In the genomic region with DNA sequence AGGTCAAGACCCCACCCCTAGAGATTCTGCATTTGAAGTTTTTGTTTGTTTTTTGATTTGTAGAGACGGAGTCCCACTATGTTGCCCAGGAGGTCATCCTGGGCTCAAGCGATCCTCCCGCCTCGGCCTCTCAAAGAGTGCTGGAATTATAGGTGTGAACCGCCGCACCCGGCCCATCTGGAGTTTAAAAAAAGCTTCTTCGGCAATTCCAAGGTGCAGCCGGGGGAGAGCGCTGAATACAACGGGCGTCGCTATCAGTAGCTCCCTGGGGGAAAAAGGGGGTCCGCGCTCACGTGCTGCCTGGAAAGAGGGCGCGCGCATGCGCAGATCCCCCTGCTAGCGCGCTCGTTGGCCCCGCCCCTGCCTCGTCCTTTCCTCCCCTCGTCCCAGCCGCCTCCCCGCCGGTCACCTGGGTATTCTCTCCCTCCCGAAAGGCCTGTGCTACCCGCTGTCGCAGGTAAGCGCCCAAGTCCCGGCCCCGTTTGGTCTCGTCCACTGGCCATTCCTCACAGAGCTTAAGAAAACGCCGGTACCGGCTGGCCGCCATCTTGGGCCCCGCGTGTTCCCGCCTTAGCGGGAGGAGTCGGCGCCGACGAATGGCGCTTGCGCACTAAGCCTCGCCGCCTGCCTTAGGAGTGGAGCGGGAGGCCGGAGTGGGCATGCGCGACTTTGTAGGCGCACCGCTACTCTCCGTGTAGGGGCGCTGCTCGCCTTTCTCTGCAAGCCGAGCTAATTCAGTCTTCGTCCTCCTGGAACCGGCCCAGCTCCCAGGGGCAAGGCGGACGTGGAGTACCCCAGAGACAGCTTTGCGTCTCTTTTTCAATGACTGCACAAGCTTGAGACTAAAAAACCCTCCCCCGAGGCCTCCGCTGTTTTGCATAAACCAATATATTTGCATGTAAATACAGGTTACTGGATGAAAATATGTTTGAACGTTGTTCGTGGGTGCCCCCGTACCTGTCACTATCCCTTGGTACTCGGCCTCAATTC, we compare ENCODE assay signal across 9 cellular contexts. TPM values are rescaled to one million over a fixed set of nuclear protein-coding genes. Genes with fewer than 3 reads are reported as not detected.
DNase-seq lines count a peak whose midpoint lies in the region; ATAC-seq, FAIRE-seq and TF ChIP-seq lines count a peak whose summit lies in the region.
"Had no signal": no experiment of that assay in that cellular context is flagged by ENCODE, and none has a peak within 500 bp of the region (broad histone marks: within the 10 kb centered on the region; RNA-seq: fewer than 3 reads in every experiment).

A gene (minus strand): TSS at position 561 of the 990 bp plus-strand sequence. CDS start 14 bp downstream, at position 547.

- H2AFZ ChIP-seq in keratinocyte (ENCODE audit: control insufficient read depth, low read length) = peak within 1 kb of the TSS; percentile 97

- peaks cover 16% of the 10 kb centered on the region for H3K79me2 ChIP-seq in keratinocyte (ENCODE audit: control insufficient read depth, insufficient read depth, low read length)

- H3K9me1 ChIP-seq in keratinocyte (ENCODE audit: control insufficient read depth, extremely low read depth, insufficient read depth, low read length) = peaks cover 2% of the 10 kb centered on the region

- peak; percentile 9 for FAIRE-seq in keratinocyte (lab: Jason Lieb, UNC)
- FAIRE-seq: islet of Langerhans had no signal

- no peaks in the 10 kb centered on the region for H4K20me1 ChIP-seq in keratinocyte (ENCODE audit: control insufficient read depth, extremely low read depth, insufficient read depth, low read length)

- H3K27me3 ChIP-seq in keratinocyte (ENCODE audit: control insufficient read depth, extremely low read depth, insufficient read depth, low read length) = no peaks in the 10 kb centered on the region

- H3K4me2 ChIP-seq in keratinocyte (ENCODE audit: control insufficient read depth, extremely low read depth, insufficient read depth, low read depth, low read length) = peak within 1 kb of the TSS; percentile 100

- H3K9ac ChIP-seq in keratinocyte (ENCODE audit: control insufficient read depth, extremely low read depth, insufficient read depth, low read length) = peak within 1 kb of the TSS; percentile 98

- TF ChIP-seq CTCF in AG10803 (conservative IDR thresholded peaks at IDR 0.05; ENCODE audit: low read length) (peak; percentile 63), keratinocyte (optimal IDR thresholded peaks at IDR 0.05 in 1 of 3, IDR thresholded peaks at IDR 0.05 in 1 of 3, conservative IDR thresholded peaks at IDR 0.05 in 1 of 3; ENCODE audit: extremely low read depth in 1 of 3, insufficient read depth in 2 of 3, low read length in 3 of 3) (peak; percentile 75 to 97 (median 83))

- dilution Hi-C loops in keratinocyte (cut with MboI; ENCODE audit: extremely low pct_ligation_motif_present, low sequenced_read_pairs) = no loop called here

- H3K27ac ChIP-seq in keratinocyte (ENCODE audit: control insufficient read depth, insufficient read depth, low read length) = peak within 1 kb of the TSS; percentile 95

- peak within 1 kb of the TSS; percentile 96 for H3K4me3 ChIP-seq in AG10803 (ENCODE audit: low read length)
- H3K4me3 ChIP-seq in keratinocyte (ENCODE audit: control insufficient read depth in 2 of 3, extremely low read depth in 1 of 3, insufficient read depth in 2 of 3, low read depth in 1 of 3, low read length in 3 of 3) = peak within 1 kb of the TSS; percentile 78 to 93 (median 87)

- ATAC-seq in GM19035 (IDR thresholded peaks at IDR 0.05; ENCODE audit: unreplicated experiment) = peak; percentile 92
- ATAC-seq in HG03354 (IDR thresholded peaks at IDR 0.05; ENCODE audit: poor library complexity, severe bottlenecking, unreplicated experiment) = peak; percentile 90
- ATAC-seq in activated CD4-positive, CD25-positive, alpha-beta regulatory T cell treated with anti-CD3 and anti-CD28 coated beads, Interleukin-2, amount 50 U/mL, for 24 hours = peak; percentile 90 to 92

- H3K9me3 ChIP-seq in keratinocyte (ENCODE audit: control insufficient read depth, low read depth, low read length) = no peaks in the 10 kb centered on the region

- H3K4me1 ChIP-seq in keratinocyte (ENCODE audit: control insufficient read depth, extremely low read depth, insufficient read depth, low read length) = peaks cover 32% of the 10 kb centered on the region

- H3K36me3 ChIP-seq in keratinocyte (ENCODE audit: control insufficient read depth in 2 of 2, extremely low read depth in 1 of 2, insufficient read depth in 2 of 2, low read length in 2 of 2) = peaks cover 11 to 34% of the 10 kb centered on the region in 2 experiments

- peak; percentile 93 for DNase-seq in AG10803 (ENCODE audit: low read depth)
- peak; percentile 94 for DNase-seq in NCI-H446 treated with DMSO at 0.1 percent for 48 hours (lab: John Stamatoyannopoulos, UW)
- DNase-seq in cerebellar cortex (ENCODE audit: low spot score) = peak; percentile 97
- peak; percentile 79 for DNase-seq in keratinocyte (ENCODE audit: low read depth, low spot score)
- peak; percentile 95 for DNase-seq in stimulated activated CD4-positive, alpha-beta T cell treated with anti-CD3 and anti-CD28 coated beads, Interleukin-15, amount 100 ng/mL, for 1 hour (ENCODE audit: low read depth in 1 of 2, low spot score in 1 of 2)

RNA-seq across cellular contexts. Expression of the gene that starts here (rescaled TPM):
- polyA plus RNA-seq in keratinocyte = 43.8 to 76.7 TPM (median 71.4 TPM) in 3 replicates
- 26.5 TPM for polyA plus RNA-seq in keratinocyte (2011; ENCODE audit: low read depth)
- polyA plus RNA-seq in keratinocyte (2011; cell fraction: cytosol; rRNA removed) = 22.3 and 22.6 TPM in 2 replicates
- 11.0 and 12.1 TPM in 2 replicates for polyA plus RNA-seq in keratinocyte (2011; cell fraction: nucleus; rRNA removed)
- polyA plus RNA-seq in keratinocyte (2012; ENCODE audit: low replicate concordance) = 140 and 159 TPM in 2 replicates
- 9.6 to 14.3 TPM (median 12.0 TPM) in 3 replicates for polyA minus RNA-seq in keratinocyte
- 14.4 TPM for polyA minus RNA-seq in keratinocyte (2011; cell fraction: cytosol; rRNA and poly(A)+ RNA removed)
- 3.6 and 5.1 TPM in 2 replicates for polyA minus RNA-seq in keratinocyte (2011; cell fraction: nucleus; rRNA and poly(A)+ RNA removed)

Comparison
In these comparisons a context has a peak if more than half of its experiments do, and no peak if none do; other contexts are left out.
1. Peak in every context shown above with its lines: DNase-seq, ATAC-seq, H3K4me3 ChIP-seq and H3K27ac ChIP-seq.